In genomic region chr13:98368019-98368418, GRCh38 we compare ENCODE assay signal across 21 cellular contexts.
A peak's percentile ranks its signal among the peaks of the same experiment; 100 is the strongest.
DNase-seq lines count a peak whose midpoint lies in the region; ATAC-seq, FAIRE-seq and TF ChIP-seq lines count a peak whose summit lies in the region.
"Had no signal": no experiment of that assay in that cellular context is flagged by ENCODE, and none has a peak within 500 bp of the region (broad histone marks: within the 10 kb centered on the region; RNA-seq: fewer than 3 reads in every experiment).

No MANE protein-coding gene starts in this region.

- peak; percentile 70 for DNase-seq in BJ (ENCODE audit: low read depth)
- no peak for DNase-seq in RCC 7860 (ENCODE audit: low spot score)
- DNase-seq in fibroblast of peridontal ligament (ENCODE audit: extremely low read depth) = peak; percentile 88
- DNase-seq in activated CD8-positive, alpha-beta T cell treated with anti-CD3 and anti-CD28 coated beads for 36 hours = no peak
- no peak for DNase-seq in right atrium auricular region (ENCODE audit: low spot score)
- DNase-seq: activated CD8-positive, alpha-beta T cell treated with anti-CD3 and anti-CD28 coated beads, Interleukin-2, amount 10 ng/mL, durations not matched to agents 7 days and 5 days; activated T-cell treated with anti-CD3 and anti-CD28 coated beads, Interleukin-2, amount 50 U/mL, for 48 hours; AML-193; Calu3; H7; NCI-H2081; NCI-H524 treated with DMSO at 0.1 percent for 48 hours; SHP77 treated with DMSO at 0.1 percent for 48 hours; stimulated activated CD4-positive, alpha-beta T cell treated with anti-CD3 and anti-CD28 coated beads, Interleukin-2, amount 100 ng/mL, for 48 hours; stomach had no signal

- H3K36me3 Mint-ChIP-seq in nephron (ENCODE audit: low read depth) = peaks cover 53% of the 10 kb centered on the region
- no peaks in the 10 kb centered on the region for H3K36me3 Mint-ChIP-seq in activated CD8-positive, alpha-beta T cell treated with anti-CD3 and anti-CD28 coated beads for 36 hours (ENCODE audit: low read depth)
- H3K36me3 Mint-ChIP-seq: activated naive CD8-positive, alpha-beta T cell had no signal

- POLR2A ChIA-PET in BJ (lab: Charles Lee) = no interaction called here
- POLR2A ChIA-PET in activated CD8-positive, alpha-beta T cell treated with anti-CD3 and anti-CD28 coated beads for 36 hours (lab: Charles Lee) = no interaction called here

- H3K4me3 ChIP-seq in BJ (ENCODE audit: low read depth, low read length) (no peak overlapping the region), right atrium auricular region (no peak overlapping the region)
- H3K4me3 ChIP-seq: esophagus muscularis mucosa, stomach had no signal

- no peaks in the 10 kb centered on the region for H3K9me3 ChIP-seq in right atrium auricular region
- H3K9me3 ChIP-seq: esophagus muscularis mucosa, stomach had no signal

- peak overlapping the region in 2 of 3 experiments; percentile 22 to 46 for H3K27ac Mint-ChIP-seq in nephron
- H3K27ac Mint-ChIP-seq in activated CD8-positive, alpha-beta T cell treated with anti-CD3 and anti-CD28 coated beads for 36 hours = no peak overlapping the region
- H3K27ac Mint-ChIP-seq: activated CD8-positive, alpha-beta T cell treated with anti-CD3 and anti-CD28 coated beads, Interleukin-2, amount 10 ng/mL, durations not matched to agents 7 days and 5 days; activated naive CD8-positive, alpha-beta T cell had no signal

- H3K4me3 Mint-ChIP-seq in nephron = no peak overlapping the region
- no peak overlapping the region for H3K4me3 Mint-ChIP-seq in activated CD8-positive, alpha-beta T cell treated with anti-CD3 and anti-CD28 coated beads for 36 hours
- H3K4me3 Mint-ChIP-seq: activated CD8-positive, alpha-beta T cell treated with anti-CD3 and anti-CD28 coated beads, Interleukin-2, amount 10 ng/mL, durations not matched to agents 7 days and 5 days; activated naive CD8-positive, alpha-beta T cell had no signal

- H3K9me3 Mint-ChIP-seq in nephron = no peaks in the 10 kb centered on the region
- no peaks in the 10 kb centered on the region for H3K9me3 Mint-ChIP-seq in activated CD8-positive, alpha-beta T cell treated with anti-CD3 and anti-CD28 coated beads for 36 hours

- H3K27me3 ChIP-seq in BJ (ENCODE audit: control insufficient read depth, insufficient read depth, low read length) (no peaks in the 10 kb centered on the region), right atrium auricular region (no peaks in the 10 kb centered on the region)
- H3K27me3 ChIP-seq: esophagus muscularis mucosa, stomach had no signal

- intact Hi-C loops in activated CD8-positive, alpha-beta T cell treated with anti-CD3 and anti-CD28 coated beads for 36 hours (cut with micrococcal nuclease) = no loop called here

- peaks cover 53% of the 10 kb centered on the region for H3K4me1 Mint-ChIP-seq in nephron
- H3K4me1 Mint-ChIP-seq in activated CD8-positive, alpha-beta T cell treated with anti-CD3 and anti-CD28 coated beads for 36 hours (ENCODE audit: low read depth) = no peaks in the 10 kb centered on the region

- ATAC-seq in HG02798 (IDR thresholded peaks at IDR 0.05; ENCODE audit: poor library complexity, unreplicated experiment) (no peak), HG03520 (IDR thresholded peaks at IDR 0.05; ENCODE audit: unreplicated experiment) (no peak)
- ATAC-seq in activated CD8-positive, alpha-beta T cell treated with anti-CD3 and anti-CD28 coated beads for 36 hours = no peak
- ATAC-seq: activated CD8-positive, alpha-beta T cell treated with anti-CD3 and anti-CD28 coated beads, Interleukin-2, amount 10 ng/mL, durations not matched to agents 7 days and 5 days had no signal

- H3K27me3 Mint-ChIP-seq in nephron (ENCODE audit: low read depth) = no peaks in the 10 kb centered on the region
- peaks cover 19% of the 10 kb centered on the region for H3K27me3 Mint-ChIP-seq in activated CD8-positive, alpha-beta T cell treated with anti-CD3 and anti-CD28 coated beads for 36 hours

- TF ChIP-seq CTCF in BJ (IDR thresholded peaks at IDR 0.05; ENCODE audit: insufficient read depth, low read depth, low read length) (no peak), nephron (IDR thresholded peaks at IDR 0.05; ENCODE audit: unreplicated experiment in 3 of 3) (no peak), right atrium auricular region (IDR thresholded peaks at IDR 0.05) (no peak)
- TF ChIP-seq CTCF in activated CD8-positive, alpha-beta T cell treated with anti-CD3 and anti-CD28 coated beads for 36 hours (IDR thresholded peaks at IDR 0.05) = no peak

- no peak overlapping the region for H3K27ac ChIP-seq in right atrium auricular region
- H3K27ac ChIP-seq: esophagus muscularis mucosa, HL-60 had no signal

- H3K4me1 ChIP-seq in right atrium auricular region = peaks cover 0 to 14% of the 10 kb centered on the region in 2 donors

- CTCF ChIA-PET in BJ (lab: Yijun Ruan, JAX) = interaction anchor here (0.8 kb wide), 2 partner anchors 13 to 110 kb away, joined by 3 to 4 read pairs; no protein-coding TSS in a partner anchor
- CTCF ChIA-PET in activated CD8-positive, alpha-beta T cell treated with anti-CD3 and anti-CD28 coated beads for 36 hours (lab: Charles Lee) = no interaction called here

- H3K36me3 ChIP-seq in BJ (ENCODE audit: control insufficient read depth, insufficient read depth, low read length) (no peaks in the 10 kb centered on the region), right atrium auricular region (peaks cover 10% of the 10 kb centered on the region)

- FAIRE-seq in RCC 7860 (lab: Jason Lieb, UNC) = peak; percentile 73

Comparison
In these comparisons a context has a peak if more than half of its experiments do, and no peak if none do; other contexts are left out.
1. DNase-seq: peak in BJ (single experiment) and fibroblast of peridontal ligament (single experiment); none in RCC 7860 (single experiment), activated CD8-positive, alpha-beta T cell treated with anti-CD3 and anti-CD28 coated beads for 36 hours (single experiment) and right atrium auricular region (single experiment).